Comparison of ENCODE assay signal across 12 cellular contexts in the genomic region with DNA sequence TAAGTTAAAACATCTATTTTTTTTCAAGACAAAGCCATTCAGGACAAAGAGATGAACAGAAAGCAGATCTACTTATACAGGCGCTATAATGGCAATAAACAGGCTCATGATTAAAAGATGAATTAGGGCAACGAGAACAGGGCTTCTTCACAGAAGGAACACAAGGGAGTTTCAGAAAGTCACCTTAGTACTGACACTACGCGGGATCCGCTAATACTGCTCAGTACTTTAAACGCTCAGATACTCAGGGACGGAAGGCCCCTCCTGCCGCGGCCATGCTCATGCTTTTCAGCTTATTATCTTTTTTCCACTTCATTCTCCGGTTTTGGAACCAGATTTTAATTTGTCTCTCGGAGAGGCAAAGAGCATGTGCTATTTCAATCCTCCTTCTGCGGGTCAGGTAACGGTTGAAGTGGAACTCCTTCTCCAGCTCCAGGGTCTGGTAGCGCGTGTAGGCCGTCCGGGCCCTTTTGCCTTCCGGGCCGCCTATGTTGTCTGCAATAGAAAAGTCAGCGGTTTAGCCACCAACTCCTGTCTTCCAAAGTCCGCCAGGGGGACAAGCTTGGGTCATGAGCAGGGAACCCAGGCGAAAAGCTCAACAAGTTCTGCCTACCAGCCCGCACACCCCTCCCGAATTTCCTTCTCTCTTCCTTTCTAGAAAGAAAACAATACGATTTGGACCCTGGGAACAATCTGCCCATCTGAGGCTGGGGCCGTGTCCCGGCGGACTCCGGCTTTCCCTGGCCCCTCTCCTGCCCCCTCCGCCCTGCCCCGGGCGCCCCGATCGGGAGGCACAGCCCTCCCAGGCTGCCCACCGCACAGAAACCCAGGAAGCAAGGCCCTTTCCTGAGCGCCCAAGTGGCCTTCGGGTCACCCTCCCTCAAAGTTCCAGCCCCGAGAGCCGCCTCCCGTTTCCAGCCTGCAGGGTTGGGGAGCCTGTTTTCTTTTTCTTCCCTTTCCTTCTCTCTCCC. TPM values are rescaled to one million over a fixed set of nuclear protein-coding genes. Genes with fewer than 3 reads are reported as not detected.
DNase-seq lines count a peak whose midpoint lies in the region; ATAC-seq, FAIRE-seq and TF ChIP-seq lines count a peak whose summit lies in the region.
"Had no signal": no experiment of that assay in that cellular context is flagged by ENCODE, and none has a peak within 500 bp of the region (broad histone marks: within the 10 kb centered on the region; RNA-seq: fewer than 3 reads in every experiment).

No MANE protein-coding gene starts in this region.

- H3K4me3 ChIP-seq in brain microvascular endothelial cell (ENCODE audit: low read depth, low read length): peak overlapping the region; percentile 40
- peak overlapping the region; percentile 70 to 79 (median 76) for H3K4me3 ChIP-seq in HepG2 (replicated peaks in 1 of 3; ENCODE audit: insufficient read depth in 1 of 3, low read depth in 2 of 3, low read length in 3 of 3)
- H3K4me3 ChIP-seq in smooth muscle cell: peak overlapping the region; percentile 54
- H3K4me3 ChIP-seq: GM23248 had no signal

- WGBS in HepG2 (ENCODE audit: low lambda C conversion rate): 65% methylated on average over 40 of the region's 40 CpGs
- 19% methylated on average over 38 of the region's 40 CpGs for WGBS in smooth muscle cell (ENCODE audit: low lambda C conversion rate)

- H3F3A ChIP-seq in smooth muscle cell (ENCODE audit: low read depth): no peaks in the 10 kb centered on the region

- TF ChIP-seq CTCF in brain microvascular endothelial cell (IDR thresholded peaks at IDR 0.05; ENCODE audit: low read depth, low read length, missing control alignments) (peak; percentile 4), HepG2 (CRISPR knock-in tag; IDR thresholded peaks at IDR 0.05) (peak; percentile 31; the same call in 1 of the 2 replicates), smooth muscle cell (IDR thresholded peaks at IDR 0.05; ENCODE audit: borderline replicate concordance, insufficient read depth, poor library complexity, severe bottlenecking) (no peak)

- ATAC-seq in HepG2: peak; percentile 72
- ATAC-seq in GM19397 (IDR thresholded peaks at IDR 0.05; ENCODE audit: unreplicated experiment): no peak

- TF ChIP-seq EP300 in HepG2 (IDR thresholded peaks at IDR 0.05; ENCODE audit: low read depth in 2 of 2, low read length in 2 of 2): no peak
- no peak for TF ChIP-seq EP300 in HepG2 (CRISPR knock-in tag; IDR thresholded peaks at IDR 0.05; ENCODE audit: borderline replicate concordance)

- H3K27me3 ChIP-seq in brain microvascular endothelial cell (replicated peaks) (peaks cover 97% of the 10 kb centered on the region), HepG2 (ENCODE audit: control insufficient read depth in 1 of 2, insufficient read depth in 2 of 2, low read length in 2 of 2) (no peaks in the 10 kb centered on the region), smooth muscle cell (ENCODE audit: low read depth) (peaks cover 100% of the 10 kb centered on the region)

- no peaks in the 10 kb centered on the region for H3K9me3 ChIP-seq in HepG2 (ENCODE audit: low read length)
- H3K9me3 ChIP-seq in smooth muscle cell (replicated peaks; ENCODE audit: low read depth): no peaks in the 10 kb centered on the region

- peaks cover 11% of the 10 kb centered on the region for H3K4me1 ChIP-seq in HepG2 (ENCODE audit: insufficient read depth, low read length)
- peaks cover 7% of the 10 kb centered on the region for H3K4me1 ChIP-seq in smooth muscle cell (ENCODE audit: low read depth)

- H3K4me2 ChIP-seq in HepG2 (ENCODE audit: low read depth, low read length) (peak overlapping the region; percentile 70), smooth muscle cell (peak overlapping the region; percentile 90)

- H2AFZ ChIP-seq in HepG2 (ENCODE audit: low read length) (no peak overlapping the region), smooth muscle cell (ENCODE audit: low read depth) (no peak overlapping the region)
- H2AFZ ChIP-seq: GM23248 had no signal

- TF ChIP-seq POLR2A in HepG2 (IDR thresholded peaks at IDR 0.05; ENCODE audit: insufficient read depth in 1 of 2, low read depth in 2 of 2, low read length in 2 of 2): no peak

- CTCF ChIA-PET in HepG2 (lab: Yijun Ruan, JAX; ENCODE audit: low intra/inter-chr PET ratio, low total read pairs): no interaction called here

- in situ Hi-C loops in brain microvascular endothelial cell (cut with HindIII; ENCODE audit: low pct_ligation_motif_present, low sequenced_read_pairs) (no loop called here), HepG2 (cut with HindIII; ENCODE audit: extremely low pct_ligation_motif_present, low pct_unique_long_range_greater_than_20kb) (no loop called here)

- H3K27ac ChIP-seq in brain microvascular endothelial cell (no peak overlapping the region), HepG2 (ENCODE audit: extremely low read length, insufficient read depth, low read length) (peak overlapping the region; percentile 60), smooth muscle cell (ENCODE audit: low read depth) (no peak overlapping the region)
- H3K27ac ChIP-seq: GM23248 had no signal

- intact Hi-C loops in HepG2 (cut with micrococcal nuclease; ENCODE audit: unreplicated experiment): loop anchor here (5.0 kb wide), 1 partner anchor 765 kb away; no protein-coding TSS in a partner anchor

- peak overlapping the region; percentile 67 for H3K9ac ChIP-seq in HepG2 (ENCODE audit: insufficient read depth, low read depth, low read length)
- no peak overlapping the region for H3K9ac ChIP-seq in smooth muscle cell (ENCODE audit: low read depth)
- H3K9ac ChIP-seq: GM23248 had no signal

- TF ChIP-seq RAD21 in HepG2 (CRISPR knock-in tag; IDR thresholded peaks at IDR 0.05): no peak

- H3K36me3 ChIP-seq in brain microvascular endothelial cell (replicated peaks) (no peaks in the 10 kb centered on the region), HepG2 (replicated peaks in 1 of 2; ENCODE audit: control insufficient read depth in 1 of 2, insufficient read depth in 2 of 2, low read length in 2 of 2) (no peaks in the 10 kb centered on the region; a peak in 2 of 5 replicates), smooth muscle cell (ENCODE audit: low read depth) (no peaks in the 10 kb centered on the region)

- H3K79me2 ChIP-seq in HepG2 (ENCODE audit: insufficient read depth, low read length) (no peaks in the 10 kb centered on the region), smooth muscle cell (ENCODE audit: low read depth) (no peaks in the 10 kb centered on the region)

- DNase-seq in HuH-7 (ENCODE audit: low spot score) (peak; percentile 91), brain microvascular endothelial cell (no peak), HepG2 (ENCODE audit: low spot score) (peak; percentile 63), smooth muscle cell (lab: John Stamatoyannopoulos, UW; ENCODE audit: unreplicated experiment) (no peak), T1000 (lab: John Stamatoyannopoulos, UW) (no peak), GM19240 (ENCODE audit: insufficient read length, low spot score) (no peak), DMS153 (lab: John Stamatoyannopoulos, UW) (no peak)
- DNase-seq: activated T-cell treated with anti-CD3 and anti-CD28 coated beads, Interleukin-2, amount 50 U/mL, for 24 hours; foreskin melanocyte; GM23248; KG1 had no signal

- BruUV-seq in HepG2 (replicated peaks; lab: Mats Ljungman, UMichigan): no TSS peak

- H4K20me1 ChIP-seq in HepG2 (ENCODE audit: insufficient read depth, low read length) (no peaks in the 10 kb centered on the region), smooth muscle cell (ENCODE audit: low read depth) (no peaks in the 10 kb centered on the region)

- POLR2A ChIA-PET in HepG2 (lab: Yijun Ruan, JAX): interaction anchor here (0.9 to 2.7 kb wide), 8 partner anchors 8 to 681 kb away, joined by 3 to 13 read pairs (median 7); partner anchors contain the start of genes HOXA4 and SKAP2

- FAIRE-seq in HepG2 (lab: Jason Lieb, UNC): no peak

RNA-seq across cellular contexts. Expression of gene HOXA5, which starts 1.6 kb away (rescaled TPM):
- total RNA-seq in HepG2 (2016; rRNA removed; fragmentation: Illumina TruSeq; extraction: Trizol) (3.2 and 3.9 TPM in 2 replicates), smooth muscle cell (0.67 and 2.1 TPM in 2 replicates)
- total RNA-seq in HepG2 (2016; cell fraction: cytosol; rRNA removed; fragmentation: Illumina TruSeq; extraction: Trizol; ENCODE audit: low read depth): 0.71 and 0.97 TPM in 2 replicates
- total RNA-seq in HepG2 (2016; cell fraction: insoluble cytoplasmic fraction; rRNA removed; fragmentation: Illumina TruSeq; extraction: Trizol): 3.0 TPM in 2 replicates
- total RNA-seq in HepG2 (2016; cell fraction: membrane; rRNA removed; fragmentation: Illumina TruSeq; extraction: Trizol): 2.1 and 3.2 TPM in 2 replicates
- total RNA-seq in HepG2 (2016; cell fraction: nucleus; rRNA removed; fragmentation: Illumina TruSeq; extraction: Trizol): 2.1 and 4.1 TPM in 2 replicates
- polyA plus RNA-seq in HepG2 (2011; rRNA removed) (3.6 and 4.0 TPM in 2 replicates), smooth muscle cell (0.11 and 0.98 TPM in 2 replicates)
- polyA plus RNA-seq in HepG2 (2011; cell fraction: cytosol; rRNA removed): 2.0 TPM in 2 replicates
- 4.0 and 4.1 TPM in 2 replicates for polyA plus RNA-seq in HepG2 (2011; cell fraction: nucleus; rRNA removed)
- polyA plus RNA-seq in HepG2 (2012): 2.3 TPM in 2 replicates
- polyA plus RNA-seq in HepG2 (2016; cell fraction: cytosol; fragmentation: Illumina TruSeq; extraction: Trizol; ENCODE audit: low read depth): 0.70 and 1.1 TPM in 2 replicates
- polyA plus RNA-seq in HepG2 (2016; cell fraction: insoluble cytoplasmic fraction; fragmentation: Illumina TruSeq; extraction: Trizol; ENCODE audit: low read depth): 4.1 and 4.3 TPM in 2 replicates
- 2.2 and 2.8 TPM in 2 replicates for polyA plus RNA-seq in HepG2 (2016; cell fraction: membrane; fragmentation: Illumina TruSeq; extraction: Trizol; ENCODE audit: low read depth)
- polyA plus RNA-seq in HepG2 (2016; cell fraction: nucleus; fragmentation: Illumina TruSeq; extraction: Trizol; ENCODE audit: insufficient read depth, low read depth): 6.4 and 8.6 TPM in 2 replicates
- 0.98 and 2.8 TPM in 2 replicates for polyA minus RNA-seq in HepG2 (2011; rRNA and poly(A)+ RNA removed; ENCODE audit: low replicate concordance)
- 1.1 and 2.2 TPM in 2 replicates for polyA minus RNA-seq in HepG2 (2011; cell fraction: cytosol; rRNA and poly(A)+ RNA removed)
- 2.7 and 3.4 TPM in 2 replicates for polyA minus RNA-seq in HepG2 (2011; cell fraction: nucleus; rRNA and poly(A)+ RNA removed)

RNA-seq across cellular contexts. Expression of gene HOXA6, which starts 5.7 kb away (rescaled TPM):
- total RNA-seq in HepG2 (2016; rRNA removed; fragmentation: Illumina TruSeq; extraction: Trizol) (0.95 and 1.3 TPM in 2 replicates), smooth muscle cell (0.58 TPM in 1 of 2 replicates, not detected in the other)
- total RNA-seq in HepG2 (2016; cell fraction: cytosol; rRNA removed; fragmentation: Illumina TruSeq; extraction: Trizol; ENCODE audit: low read depth): 0.71 TPM in 1 of 2 replicates, not detected in the other
- 0.79 and 1.2 TPM in 2 replicates for total RNA-seq in HepG2 (2016; cell fraction: insoluble cytoplasmic fraction; rRNA removed; fragmentation: Illumina TruSeq; extraction: Trizol)
- total RNA-seq in HepG2 (2016; cell fraction: membrane; rRNA removed; fragmentation: Illumina TruSeq; extraction: Trizol): 0.41 and 0.65 TPM in 2 replicates
- 1.1 and 3.7 TPM in 2 replicates for total RNA-seq in HepG2 (2016; cell fraction: nucleus; rRNA removed; fragmentation: Illumina TruSeq; extraction: Trizol)
- polyA plus RNA-seq in HepG2 (2011; rRNA removed) (0.68 and 1.5 TPM in 2 replicates), smooth muscle cell (0.56 TPM in 1 of 2 replicates, not detected in the other)
- polyA plus RNA-seq in HepG2 (2011; cell fraction: cytosol; rRNA removed): 0.38 and 0.74 TPM in 2 replicates
- 4.3 and 4.7 TPM in 2 replicates for polyA plus RNA-seq in HepG2 (2011; cell fraction: nucleus; rRNA removed)
- polyA plus RNA-seq in HepG2 (2012): 0.47 and 0.68 TPM in 2 replicates
- polyA plus RNA-seq in HepG2 (2016; cell fraction: cytosol; fragmentation: Illumina TruSeq; extraction: Trizol; ENCODE audit: low read depth): 0.18 TPM in 1 of 2 replicates, not detected in the other
- polyA plus RNA-seq in HepG2 (2016; cell fraction: insoluble cytoplasmic fraction; fragmentation: Illumina TruSeq; extraction: Trizol; ENCODE audit: low read depth): 0.94 and 0.99 TPM in 2 replicates
- polyA plus RNA-seq in HepG2 (2016; cell fraction: membrane; fragmentation: Illumina TruSeq; extraction: Trizol; ENCODE audit: low read depth): 0.22 TPM in 1 of 2 replicates, not detected in the other
- polyA plus RNA-seq in HepG2 (2016; cell fraction: nucleus; fragmentation: Illumina TruSeq; extraction: Trizol; ENCODE audit: insufficient read depth, low read depth): 3.5 and 4.1 TPM in 2 replicates
- 1.2 and 2.5 TPM in 2 replicates for polyA minus RNA-seq in HepG2 (2011; rRNA and poly(A)+ RNA removed; ENCODE audit: low replicate concordance)
- 0.79 TPM in 1 of 2 replicates, not detected in the other for polyA minus RNA-seq in HepG2 (2011; cell fraction: cytosol; rRNA and poly(A)+ RNA removed)
- polyA minus RNA-seq in HepG2 (2011; cell fraction: nucleus; rRNA and poly(A)+ RNA removed): 2.1 and 3.0 TPM in 2 replicates

RNA-seq across cellular contexts. Expression of gene HOXA3, which starts 10.5 kb away (rescaled TPM):
- total RNA-seq in HepG2 (2016; rRNA removed; fragmentation: Illumina TruSeq; extraction: Trizol) (2.1 and 2.9 TPM in 2 replicates), smooth muscle cell (0.13 TPM in 1 of 2 replicates, not detected in the other)
- total RNA-seq in HepG2 (2016; cell fraction: cytosol; rRNA removed; fragmentation: Illumina TruSeq; extraction: Trizol; ENCODE audit: low read depth): 0.51 and 0.71 TPM in 2 replicates
- total RNA-seq in HepG2 (2016; cell fraction: insoluble cytoplasmic fraction; rRNA removed; fragmentation: Illumina TruSeq; extraction: Trizol): 1.7 and 2.6 TPM in 2 replicates
- 1.6 and 1.9 TPM in 2 replicates for total RNA-seq in HepG2 (2016; cell fraction: membrane; rRNA removed; fragmentation: Illumina TruSeq; extraction: Trizol)
- 3.5 and 4.8 TPM in 2 replicates for total RNA-seq in HepG2 (2016; cell fraction: nucleus; rRNA removed; fragmentation: Illumina TruSeq; extraction: Trizol)
- polyA plus RNA-seq in HepG2 (2011; rRNA removed) (4.3 and 4.6 TPM in 2 replicates), smooth muscle cell (0.31 and 0.83 TPM in 2 replicates)
- 1.3 and 1.5 TPM in 2 replicates for polyA plus RNA-seq in HepG2 (2011; cell fraction: cytosol; rRNA removed)
- 12.3 and 16.6 TPM in 2 replicates for polyA plus RNA-seq in HepG2 (2011; cell fraction: nucleus; rRNA removed)
- 3.8 and 6.3 TPM in 2 replicates for polyA plus RNA-seq in HepG2 (2012)
- 0.74 and 0.97 TPM in 2 replicates for polyA plus RNA-seq in HepG2 (2016; cell fraction: cytosol; fragmentation: Illumina TruSeq; extraction: Trizol; ENCODE audit: low read depth)
- polyA plus RNA-seq in HepG2 (2016; cell fraction: insoluble cytoplasmic fraction; fragmentation: Illumina TruSeq; extraction: Trizol; ENCODE audit: low read depth): 4.9 and 6.7 TPM in 2 replicates
- 3.4 TPM in 2 replicates for polyA plus RNA-seq in HepG2 (2016; cell fraction: membrane; fragmentation: Illumina TruSeq; extraction: Trizol; ENCODE audit: low read depth)
- polyA plus RNA-seq in HepG2 (2016; cell fraction: nucleus; fragmentation: Illumina TruSeq; extraction: Trizol; ENCODE audit: insufficient read depth, low read depth): 26.3 and 26.9 TPM in 2 replicates
- 1.7 TPM in 1 of 2 replicates, not detected in the other for polyA minus RNA-seq in HepG2 (2011; rRNA and poly(A)+ RNA removed; ENCODE audit: low replicate concordance)
- 0.88 and 1.1 TPM in 2 replicates for polyA minus RNA-seq in HepG2 (2011; cell fraction: cytosol; rRNA and poly(A)+ RNA removed)
- 2.2 and 4.6 TPM in 2 replicates for polyA minus RNA-seq in HepG2 (2011; cell fraction: nucleus; rRNA and poly(A)+ RNA removed)

RNA-seq across cellular contexts. Expression of gene HOXA4, which starts 11.3 kb away (rescaled TPM):
- total RNA-seq in HepG2 (2016; rRNA removed; fragmentation: Illumina TruSeq; extraction: Trizol): 1.8 and 2.4 TPM in 2 replicates
- 2.0 and 2.2 TPM in 2 replicates for total RNA-seq in HepG2 (2016; cell fraction: cytosol; rRNA removed; fragmentation: Illumina TruSeq; extraction: Trizol; ENCODE audit: low read depth)
- 1.0 and 2.0 TPM in 2 replicates for total RNA-seq in HepG2 (2016; cell fraction: insoluble cytoplasmic fraction; rRNA removed; fragmentation: Illumina TruSeq; extraction: Trizol)
- 2.9 and 3.2 TPM in 2 replicates for total RNA-seq in HepG2 (2016; cell fraction: membrane; rRNA removed; fragmentation: Illumina TruSeq; extraction: Trizol)
- 0.53 and 1.8 TPM in 2 replicates for total RNA-seq in HepG2 (2016; cell fraction: nucleus; rRNA removed; fragmentation: Illumina TruSeq; extraction: Trizol)
- 4.3 and 5.4 TPM in 2 replicates for polyA plus RNA-seq in HepG2 (2011; rRNA removed)
- polyA plus RNA-seq in HepG2 (2011; cell fraction: cytosol; rRNA removed): 4.7 and 6.2 TPM in 2 replicates
- 5.3 and 5.5 TPM in 2 replicates for polyA plus RNA-seq in HepG2 (2011; cell fraction: nucleus; rRNA removed)
- 5.2 and 7.3 TPM in 2 replicates for polyA plus RNA-seq in HepG2 (2012)
- 7.9 and 8.8 TPM in 2 replicates for polyA plus RNA-seq in HepG2 (2016; cell fraction: cytosol; fragmentation: Illumina TruSeq; extraction: Trizol; ENCODE audit: low read depth)
- 7.2 and 9.1 TPM in 2 replicates for polyA plus RNA-seq in HepG2 (2016; cell fraction: insoluble cytoplasmic fraction; fragmentation: Illumina TruSeq; extraction: Trizol; ENCODE audit: low read depth)
- polyA plus RNA-seq in HepG2 (2016; cell fraction: membrane; fragmentation: Illumina TruSeq; extraction: Trizol; ENCODE audit: low read depth): 10.6 and 13.1 TPM in 2 replicates
- polyA plus RNA-seq in HepG2 (2016; cell fraction: nucleus; fragmentation: Illumina TruSeq; extraction: Trizol; ENCODE audit: insufficient read depth, low read depth): 9.4 and 10.8 TPM in 2 replicates
- polyA minus RNA-seq in HepG2 (2011; rRNA and poly(A)+ RNA removed; ENCODE audit: low replicate concordance): 0.56 and 2.4 TPM in 2 replicates
- polyA minus RNA-seq in HepG2 (2011; cell fraction: cytosol; rRNA and poly(A)+ RNA removed): 1.7 and 2.3 TPM in 2 replicates
- 1.4 and 2.7 TPM in 2 replicates for polyA minus RNA-seq in HepG2 (2011; cell fraction: nucleus; rRNA and poly(A)+ RNA removed)
- 1.4 TPM in 1 of 2 replicates, not detected in the other for total RNA-seq in smooth muscle cell
- 0.22 TPM in 1 of 2 replicates, not detected in the other for polyA plus RNA-seq in smooth muscle cell

RNA-seq across cellular contexts. Expression of gene HOXA7, which starts 14.6 kb away (rescaled TPM):
- total RNA-seq in HepG2 (2016; rRNA removed; fragmentation: Illumina TruSeq; extraction: Trizol): not detected in 2 replicates
- total RNA-seq in HepG2 (2016; cell fraction: cytosol; rRNA removed; fragmentation: Illumina TruSeq; extraction: Trizol; ENCODE audit: low read depth): not detected in 2 replicates
- total RNA-seq in HepG2 (2016; cell fraction: insoluble cytoplasmic fraction; rRNA removed; fragmentation: Illumina TruSeq; extraction: Trizol): not detected in 2 replicates
- 0.07 and 0.15 TPM in 2 replicates for total RNA-seq in HepG2 (2016; cell fraction: membrane; rRNA removed; fragmentation: Illumina TruSeq; extraction: Trizol)
- not detected in 2 replicates for total RNA-seq in HepG2 (2016; cell fraction: nucleus; rRNA removed; fragmentation: Illumina TruSeq; extraction: Trizol)
- polyA plus RNA-seq in HepG2 (2011; rRNA removed): 0.05 and 0.10 TPM in 2 replicates
- polyA plus RNA-seq in HepG2 (2011; cell fraction: cytosol; rRNA removed): 0.07 and 0.13 TPM in 2 replicates
- polyA plus RNA-seq in HepG2 (2011; cell fraction: nucleus; rRNA removed): 0.08 TPM in 1 of 2 replicates, not detected in the other
- 0.32 TPM in 1 of 2 replicates, not detected in the other for polyA plus RNA-seq in HepG2 (2012)
- polyA plus RNA-seq in HepG2 (2016; cell fraction: cytosol; fragmentation: Illumina TruSeq; extraction: Trizol; ENCODE audit: low read depth): 0.10 TPM in 1 of 2 replicates, not detected in the other
- polyA plus RNA-seq in HepG2 (2016; cell fraction: insoluble cytoplasmic fraction; fragmentation: Illumina TruSeq; extraction: Trizol; ENCODE audit: low read depth): 0.22 and 0.31 TPM in 2 replicates
- 0.26 and 0.30 TPM in 2 replicates for polyA plus RNA-seq in HepG2 (2016; cell fraction: membrane; fragmentation: Illumina TruSeq; extraction: Trizol; ENCODE audit: low read depth)
- polyA plus RNA-seq in HepG2 (2016; cell fraction: nucleus; fragmentation: Illumina TruSeq; extraction: Trizol; ENCODE audit: insufficient read depth, low read depth): not detected in 2 replicates
- polyA minus RNA-seq in HepG2 (2011; rRNA and poly(A)+ RNA removed; ENCODE audit: low replicate concordance): 0.08 and 3.8 TPM in 2 replicates
- polyA minus RNA-seq in HepG2 (2011; cell fraction: cytosol; rRNA and poly(A)+ RNA removed): 0.30 and 1.1 TPM in 2 replicates
- not detected in 2 replicates for polyA minus RNA-seq in HepG2 (2011; cell fraction: nucleus; rRNA and poly(A)+ RNA removed)
- total RNA-seq in smooth muscle cell: 0.72 TPM in 1 of 2 replicates, not detected in the other
- 1.2 and 1.6 TPM in 2 replicates for polyA plus RNA-seq in smooth muscle cell

Comparison
In these comparisons a context has a peak if more than half of its experiments do, and no peak if none do; other contexts are left out.
1. DNase-seq: peak in HuH-7 (single experiment) and HepG2 (single experiment); none in brain microvascular endothelial cell (single experiment), smooth muscle cell (single experiment), T1000 (single experiment), GM19240 (single experiment) and DMS153 (single experiment).
2. Peak in every context shown above with its lines, with median percentiles within 50 percentile points of each other: H3K4me3 ChIP-seq.